Comparison of ENCODE assay signal across 21 cellular contexts in genomic region chr9:89608646-89609335, GRCh38. TPM values are rescaled to one million over a fixed set of nuclear protein-coding genes. Genes with fewer than 3 reads are reported as not detected.
DNase-seq lines count a peak whose midpoint lies in the region; TF ChIP-seq lines count a peak whose summit lies in the region.
"Had no signal": no experiment of that assay in that cellular context is flagged by ENCODE, and none has a peak within 500 bp of the region (broad histone marks: within the 10 kb centered on the region; RNA-seq: fewer than 3 reads in every experiment).

No MANE protein-coding gene starts in this region.

- no peaks in the 10 kb centered on the region for H3K27me3 ChIP-seq in parathyroid adenoma (ENCODE audit: control insufficient read depth, insufficient read depth, low read length)
- H3K27me3 ChIP-seq: adrenal gland, MG63 had no signal

- H3K27ac ChIP-seq in parathyroid adenoma: no peak overlapping the region
- H3K27ac ChIP-seq: BLaER1 treated with 17β-estradiol and CSF1 and Interleukin-3, amounts not matched to agents 10 nM and 100 nM; coronary artery had no signal

- H3K4me2 ChIP-seq in parathyroid adenoma (ENCODE audit: low read length): peak overlapping the region; percentile 71

- H2AFZ ChIP-seq in parathyroid adenoma: no peak overlapping the region

- H3K9ac ChIP-seq in parathyroid adenoma: no peak overlapping the region
- H3K9ac ChIP-seq: BLaER1 treated with 17β-estradiol and CSF1 and Interleukin-3, amounts not matched to agents 10 nM and 100 nM had no signal

- H3K4me1 ChIP-seq in parathyroid adenoma: no peaks in the 10 kb centered on the region

- peak overlapping the region; percentile 91 for H3K4me3 ChIP-seq in parathyroid adenoma (ENCODE audit: low read depth, low read length)
- H3K4me3 ChIP-seq: adrenal gland; BLaER1 treated with 17β-estradiol and CSF1 and Interleukin-3, amounts not matched to agents 10 nM and 100 nM; coronary artery; MG63 had no signal

- TF ChIP-seq CTCF in parathyroid adenoma (IDR thresholded peaks at IDR 0.05): no peak

- peaks cover 3% of the 10 kb centered on the region for H3K79me2 ChIP-seq in parathyroid adenoma

- DNase-seq in NCI-H82 (lab: John Stamatoyannopoulos, UW) (peak; percentile 58), NCI-H82 treated with DMSO at 0.1 percent for 48 hours (lab: John Stamatoyannopoulos, UW; ENCODE audit: unreplicated experiment) (no peak), NCI-H2029 (lab: John Stamatoyannopoulos, UW) (peak; percentile 24), cerebellum (ENCODE audit: low spot score) (peak; percentile 60), H4 (ENCODE audit: low spot score) (no peak), NCI-H146 treated with DMSO at 0.1 percent for 48 hours (lab: John Stamatoyannopoulos, UW; ENCODE audit: unreplicated experiment) (no peak), NCI-H187 treated with DMSO at 0.1 percent for 48 hours (lab: John Stamatoyannopoulos, UW) (no peak)
- DNase-seq: activated CD8-positive, alpha-beta memory T cell treated with anti-CD3 and anti-CD28 coated beads, Interleukin-2, amount 50 U/mL, for 48 hours; adrenal gland; endodermal cell; HCEC 1CT; kidney glomerular epithelial cell; MG63; naive B cell; NCI-H1930; NCI-H774; Right ventricle myocardium superior; T-helper 9 cell had no signal

- H3K9me3 ChIP-seq in parathyroid adenoma (ENCODE audit: control insufficient read depth, low read length): no peaks in the 10 kb centered on the region
- H3K9me3 ChIP-seq: adrenal gland, MG63 had no signal

- no peaks in the 10 kb centered on the region for H3K36me3 ChIP-seq in parathyroid adenoma (ENCODE audit: control insufficient read depth, insufficient read depth, low read length)
- H3K36me3 ChIP-seq: BLaER1 treated with 17β-estradiol and CSF1 and Interleukin-3, amounts not matched to agents 10 nM and 100 nM; MG63 had no signal

RNA-seq across cellular contexts. Expression of gene GADD45G, which starts 4.0 kb away (rescaled TPM):
- 6.9 TPM for total RNA-seq in cerebellum
- 0.52 and 1.3 TPM in 2 replicates for total RNA-seq in H4 (2014; rRNA removed; shearing (Covaris generic))

Comparison
In these comparisons a context has a peak if more than half of its experiments do, and no peak if none do; other contexts are left out.
1. DNase-seq: peak in NCI-H82 (single experiment), NCI-H2029 (single experiment) and cerebellum (single experiment); none in NCI-H82 treated with DMSO at 0.1 percent for 48 hours (single experiment), H4 (single experiment), NCI-H146 treated with DMSO at 0.1 percent for 48 hours (single experiment) and NCI-H187 treated with DMSO at 0.1 percent for 48 hours (single experiment).